ENCODE assay signal across 24 cellular contexts in the genomic region with DNA sequence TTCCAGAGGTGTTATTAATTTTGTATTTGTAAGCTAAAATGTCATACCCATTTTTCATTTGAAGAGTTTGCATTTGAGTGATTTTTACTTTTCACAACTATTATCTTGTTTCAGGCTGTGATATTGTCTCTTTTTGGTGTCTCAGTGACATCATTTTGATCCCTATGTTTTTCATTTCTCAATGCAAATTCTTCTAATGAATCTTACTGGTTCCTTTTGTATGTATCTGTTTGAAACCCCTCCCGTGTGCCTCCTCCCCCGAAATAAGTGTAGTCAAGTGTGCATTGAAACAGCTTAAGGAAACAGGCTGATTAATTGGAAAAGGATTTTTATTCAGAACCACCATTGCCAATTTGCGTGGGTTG.
DNase-seq lines count a peak whose midpoint lies in the region; ATAC-seq and TF ChIP-seq lines count a peak whose summit lies in the region.
"Had no signal": no experiment of that assay in that cellular context is flagged by ENCODE, and none has a peak within 500 bp of the region (broad histone marks: within the 10 kb centered on the region; RNA-seq: fewer than 3 reads in every experiment).

No MANE protein-coding gene starts in this region.

- no peaks in the 10 kb centered on the region for H3K9me3 ChIP-seq in CD4-positive, CD25-positive, alpha-beta regulatory T cell (ENCODE audit: control insufficient read depth in 2 of 2, low read length in 2 of 2)
- H3K9me3 ChIP-seq in T-helper 17 cell (ENCODE audit: control insufficient read depth, low read length, poor library complexity, severe bottlenecking) = no peaks in the 10 kb centered on the region
- H3K9me3 ChIP-seq: adrenal gland, left lung, right lobe of liver, uterus had no signal

- H3K27ac Mint-ChIP-seq in activated CD4-positive, alpha-beta T cell treated with anti-CD3 and anti-CD28 coated beads, Interleukin-2, amount 10 ng/mL, durations not matched to agents 24 days and 14 days = peak overlapping the region; percentile 68
- peak overlapping the region in 2 of 3 donors; percentile 72 to 86 for H3K27ac Mint-ChIP-seq in CD4-positive, CD25-positive, alpha-beta regulatory T cell
- peak overlapping the region; percentile 74 for H3K27ac Mint-ChIP-seq in T-helper 17 cell
- H3K27ac Mint-ChIP-seq: brain, progenitor cell of endocrine pancreas had no signal

- no peak for ATAC-seq in CD4-positive, CD25-positive, alpha-beta regulatory T cell (ENCODE audit: low read depth in 2 of 2)
- ATAC-seq in T-helper 17 cell (no peak), HG02970 (IDR thresholded peaks at IDR 0.05; ENCODE audit: low FRiP score, unreplicated experiment) (no peak)
- ATAC-seq: left lung had no signal

- H3K4me3 Mint-ChIP-seq in activated CD4-positive, alpha-beta T cell treated with anti-CD3 and anti-CD28 coated beads, Interleukin-2, amount 10 ng/mL, durations not matched to agents 24 days and 14 days = no peak overlapping the region
- no peak overlapping the region for H3K4me3 Mint-ChIP-seq in CD4-positive, CD25-positive, alpha-beta regulatory T cell
- H3K4me3 Mint-ChIP-seq in T-helper 17 cell = no peak overlapping the region

- H3K4me3 ChIP-seq in CD4-positive, CD25-positive, alpha-beta regulatory T cell (ENCODE audit: low read depth, low read length) = no peak overlapping the region
- H3K4me3 ChIP-seq in epithelial cell of esophagus (ENCODE audit: low read length) = no peak overlapping the region
- H3K4me3 ChIP-seq: adrenal gland, left lung, right lobe of liver, uterus had no signal

- no peaks in the 10 kb centered on the region for H3K27me3 Mint-ChIP-seq in activated CD4-positive, alpha-beta T cell treated with anti-CD3 and anti-CD28 coated beads, Interleukin-2, amount 10 ng/mL, durations not matched to agents 24 days and 14 days
- no peaks in the 10 kb centered on the region for H3K27me3 Mint-ChIP-seq in CD4-positive, CD25-positive, alpha-beta regulatory T cell
- H3K27me3 Mint-ChIP-seq in T-helper 17 cell = no peaks in the 10 kb centered on the region
- H3K27me3 Mint-ChIP-seq: progenitor cell of endocrine pancreas had no signal

- H3K27me3 ChIP-seq in CD4-positive, CD25-positive, alpha-beta regulatory T cell (ENCODE audit: control insufficient read depth, insufficient read depth, low read length) = no peaks in the 10 kb centered on the region
- H3K27me3 ChIP-seq: adrenal gland, left lung, right lobe of liver, uterus had no signal

- intact Hi-C loops in activated CD4-positive, alpha-beta T cell treated with anti-CD3 and anti-CD28 coated beads, Interleukin-2, amount 10 ng/mL, durations not matched to agents 24 days and 14 days (cut with micrococcal nuclease) = loop anchor here (5.0 kb wide), 1 partner anchor 52 kb away; no protein-coding TSS in a partner anchor

- H3K36me3 Mint-ChIP-seq in activated CD4-positive, alpha-beta T cell treated with anti-CD3 and anti-CD28 coated beads, Interleukin-2, amount 10 ng/mL, durations not matched to agents 24 days and 14 days (ENCODE audit: low read depth) = peaks cover 48% of the 10 kb centered on the region
- H3K36me3 Mint-ChIP-seq in CD4-positive, CD25-positive, alpha-beta regulatory T cell = peaks cover 32% of the 10 kb centered on the region
- H3K36me3 Mint-ChIP-seq in T-helper 17 cell (ENCODE audit: low read depth) = peaks cover 2% of the 10 kb centered on the region

- H3K27ac ChIP-seq in CD4-positive, CD25-positive, alpha-beta regulatory T cell (ENCODE audit: insufficient read depth, low read length, poor library complexity, severe bottlenecking) = no peak overlapping the region
- H3K27ac ChIP-seq: adrenal gland, left lung, right lobe of liver, uterus had no signal

- H3K9me3 Mint-ChIP-seq in activated CD4-positive, alpha-beta T cell treated with anti-CD3 and anti-CD28 coated beads, Interleukin-2, amount 10 ng/mL, durations not matched to agents 24 days and 14 days = no peaks in the 10 kb centered on the region
- no peaks in the 10 kb centered on the region for H3K9me3 Mint-ChIP-seq in CD4-positive, CD25-positive, alpha-beta regulatory T cell
- H3K9me3 Mint-ChIP-seq: brain had no signal

- peaks cover 32% of the 10 kb centered on the region for H3K4me1 Mint-ChIP-seq in activated CD4-positive, alpha-beta T cell treated with anti-CD3 and anti-CD28 coated beads, Interleukin-2, amount 10 ng/mL, durations not matched to agents 24 days and 14 days
- H3K4me1 Mint-ChIP-seq in CD4-positive, CD25-positive, alpha-beta regulatory T cell = peaks cover 24 to 63% (median 43%) of the 10 kb centered on the region in 4 donors
- peaks cover 43% of the 10 kb centered on the region for H3K4me1 Mint-ChIP-seq in T-helper 17 cell

- DNase-seq in activated CD4-positive, alpha-beta T cell treated with anti-CD3 and anti-CD28 coated beads, Interleukin-2, amount 10 ng/mL, durations not matched to agents 24 days and 14 days = no peak
- no peak for DNase-seq in activated CD4-positive, alpha-beta T cell treated with anti-CD3 and anti-CD28 coated beads for 1 hour
- no peak for DNase-seq in CD4-positive, CD25-positive, alpha-beta regulatory T cell
- no peak for DNase-seq in T-helper 17 cell
- peak; percentile 21 for DNase-seq in epithelial cell of esophagus (ENCODE audit: low read depth)
- DNase-seq in AML-193 (lab: John Stamatoyannopoulos, UW) = no peak
- DNase-seq in NCI-H1930 (lab: John Stamatoyannopoulos, UW) = no peak
- DNase-seq: activated CD4-positive, CD25-positive, alpha-beta regulatory T cell treated with anti-CD3 and anti-CD28 coated beads, Interleukin-2, amount 50 U/mL, for 72 hours; activated CD8-positive, alpha-beta memory T cell treated with anti-CD3 and anti-CD28 coated beads, Interleukin-2, amount 50 U/mL, for 4 hours; adrenal gland; COR-L47; GDM1; glutamatergic neuron; H7; left lung; NCI-H1092 treated with DMSO at 0.1 percent for 48 hours; NCI-H187 treated with DMSO at 0.1 percent for 48 hours; right lobe of liver; SIG-M5; SW 1271; uterus had no signal

- peaks cover 8% of the 10 kb centered on the region for H3K4me1 ChIP-seq in CD4-positive, CD25-positive, alpha-beta regulatory T cell (ENCODE audit: control insufficient read depth, insufficient read depth, low read length, poor library complexity, severe bottlenecking)
- H3K4me1 ChIP-seq: uterus had no signal

- TF ChIP-seq CTCF in epithelial cell of esophagus (IDR thresholded peaks at IDR 0.05; ENCODE audit: insufficient read depth, low read depth, low read length, missing control alignments) = no peak

- H3K36me3 ChIP-seq in CD4-positive, CD25-positive, alpha-beta regulatory T cell (ENCODE audit: control insufficient read depth, insufficient read depth, low read length) = peaks cover 62% of the 10 kb centered on the region
- H3K36me3 ChIP-seq: uterus had no signal
